ENCODE assay signal across 27 cellular contexts in the genomic region with DNA sequence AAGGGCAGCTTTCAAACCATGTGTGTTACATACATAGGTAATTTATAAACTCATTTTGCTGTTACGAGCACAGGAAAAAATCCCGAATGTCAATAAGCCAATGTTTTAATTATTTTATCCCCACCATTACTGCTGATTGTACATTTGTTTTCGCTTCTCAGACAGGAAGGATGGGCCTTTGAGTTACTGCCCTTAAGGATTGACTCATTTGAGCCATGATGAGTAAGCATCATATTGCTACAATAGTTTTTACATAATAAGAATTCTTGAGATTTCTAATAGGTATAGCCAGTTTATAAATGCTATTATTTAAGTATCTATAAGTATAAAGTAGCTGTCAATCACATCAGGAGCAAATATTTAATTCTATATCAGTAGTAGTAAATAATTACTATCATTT.
DNase-seq lines count a peak whose midpoint lies in the region; ATAC-seq, FAIRE-seq and TF ChIP-seq lines count a peak whose summit lies in the region.
"Had no signal": no experiment of that assay in that cellular context is flagged by ENCODE, and none has a peak within 500 bp of the region (broad histone marks: within the 10 kb centered on the region; RNA-seq: fewer than 3 reads in every experiment).

No MANE protein-coding gene starts in this region.

- peaks cover 20% of the 10 kb centered on the region for H3K27me3 Mint-ChIP-seq in MCF 10A (ENCODE audit: insufficient read depth, unreplicated experiment)
- H3K27me3 Mint-ChIP-seq: central memory CD8-positive, alpha-beta T cell had no signal

- POLR2A ChIA-PET in MCF 10A (lab: Yijun Ruan, JAX) = interaction anchor here (0.6 kb wide), 1 partner anchor 831 kb away, joined by 3 read pairs; no protein-coding TSS in a partner anchor

- H3K9me3 ChIP-seq in breast epithelium = no peaks in the 10 kb centered on the region
- H3K9me3 ChIP-seq in body of pancreas = no peaks in the 10 kb centered on the region
- H3K9me3 ChIP-seq: BE2C had no signal

- H3K36me3 Mint-ChIP-seq in MCF 10A (ENCODE audit: insufficient read depth, unreplicated experiment) = no peaks in the 10 kb centered on the region
- H3K36me3 Mint-ChIP-seq: mesothelial cell of epicardium; naive thymus-derived CD8-positive, alpha-beta T cell had no signal

- H3K4me1 ChIP-seq in breast epithelium (no peaks in the 10 kb centered on the region), body of pancreas (no peaks in the 10 kb centered on the region)
- H3K4me1 ChIP-seq: BE2C had no signal

- ATAC-seq in HG02885 (IDR thresholded peaks at IDR 0.05; ENCODE audit: poor library complexity, unreplicated experiment) (no peak), HG02571 (IDR thresholded peaks at IDR 0.05; ENCODE audit: unreplicated experiment) (no peak), body of pancreas (no peak)
- ATAC-seq: activated CD8-positive, alpha-beta T cell treated with anti-CD3 and anti-CD28 coated beads, Interleukin-2, amount 10 ng/mL, durations not matched to agents 7 days and 5 days; left colon; naive thymus-derived CD8-positive, alpha-beta T cell had no signal

- CTCF ChIA-PET in MCF 10A (lab: Yijun Ruan, JAX) = no interaction called here

- H3K36me3 ChIP-seq in breast epithelium = no peaks in the 10 kb centered on the region
- H3K36me3 ChIP-seq in body of pancreas (replicated peaks in 1 of 2; ENCODE audit: insufficient read depth in 1 of 2, low read depth in 2 of 2) = no peaks in the 10 kb centered on the region
- H3K36me3 ChIP-seq: BE2C had no signal

- BruUV-seq in MCF 10A (replicated peaks; lab: Mats Ljungman, UMichigan) = no TSS peak

- H3K27ac ChIP-seq in breast epithelium (no peak overlapping the region), body of pancreas (no peak overlapping the region)
- H3K27ac ChIP-seq: 22Rv1 had no signal

- TF ChIP-seq CTCF in MCF 10A (IDR thresholded peaks at IDR 0.05; ENCODE audit: unreplicated experiment) (no peak), breast epithelium (IDR thresholded peaks at IDR 0.05) (no peak), astrocyte of the spinal cord (IDR thresholded peaks at IDR 0.05; ENCODE audit: low read depth, low read length) (no peak), fibroblast of villous mesenchyme (IDR thresholded peaks at IDR 0.05; ENCODE audit: insufficient read depth, low read depth, low read length) (no peak), body of pancreas (IDR thresholded peaks at IDR 0.05) (no peak)

- intact Hi-C loops in MCF 10A (cut with micrococcal nuclease) (no loop called here), breast epithelium (cut with DNase I; ENCODE audit: low total_unique reads) (no loop called here), body of pancreas (cut with DNase I) (no loop called here)

- DNase-seq in MCF 10A (ENCODE audit: unreplicated experiment) (peak; percentile 39), breast epithelium (ENCODE audit: low spot score in 2 of 2) (no peak), astrocyte of the spinal cord (ENCODE audit: low read depth, low spot score) (peak; percentile 58), fibroblast of villous mesenchyme (ENCODE audit: low read depth) (peak; percentile 19), urothelium cell line (ENCODE audit: low spot score) (peak; percentile 6), body of pancreas (no peak)
- DNase-seq: activated CD4-positive, CD25-positive, alpha-beta regulatory T cell treated with anti-CD3 and anti-CD28 coated beads, Interleukin-2, amount 50 U/mL, for 72 hours; activated CD8-positive, alpha-beta T cell treated with anti-CD3 and anti-CD28 coated beads, Interleukin-2, amount 10 ng/mL, durations not matched to agents 7 days and 5 days; activated gamma-delta T cell; BE2C; DND-41; erythroblast; GOT3; Karpas-422; left colon; naive thymus-derived CD8-positive, alpha-beta T cell; NCI-H1930; NCI-H2227 treated with DMSO at 0.1 percent for 48 hours; NCI-H82; SIG-M5; stimulated activated CD4-positive, alpha-beta T cell treated with anti-CD3 and anti-CD28 coated beads, Interleukin-15, amount 100 ng/mL, for 24 hours; trophoblast cell had no signal

- H3K27me3 ChIP-seq in breast epithelium (no peaks in the 10 kb centered on the region), body of pancreas (no peaks in the 10 kb centered on the region)
- H3K27me3 ChIP-seq: BE2C had no signal

- H3K4me3 ChIP-seq in breast epithelium (no peak overlapping the region), astrocyte of the spinal cord (ENCODE audit: low read depth, low read length) (no peak overlapping the region), fibroblast of villous mesenchyme (ENCODE audit: low read depth, low read length) (no peak overlapping the region), body of pancreas (no peak overlapping the region)

- no peaks in the 10 kb centered on the region for H3K4me1 Mint-ChIP-seq in MCF 10A (ENCODE audit: insufficient read depth, unreplicated experiment)
- H3K4me1 Mint-ChIP-seq: central memory CD8-positive, alpha-beta T cell; mesothelial cell of epicardium; naive thymus-derived CD8-positive, alpha-beta T cell had no signal

- no peak overlapping the region for H3K27ac Mint-ChIP-seq in MCF 10A (ENCODE audit: low read depth, unreplicated experiment)
- H3K27ac Mint-ChIP-seq: activated CD8-positive, alpha-beta T cell treated with anti-CD3 and anti-CD28 coated beads, Interleukin-2, amount 10 ng/mL, durations not matched to agents 7 days and 5 days; mesothelial cell of epicardium; naive thymus-derived CD8-positive, alpha-beta T cell had no signal

- H3K4me3 Mint-ChIP-seq in MCF 10A (ENCODE audit: unreplicated experiment) = no peak overlapping the region
- H3K4me3 Mint-ChIP-seq: activated CD8-positive, alpha-beta T cell treated with anti-CD3 and anti-CD28 coated beads, Interleukin-2, amount 10 ng/mL, durations not matched to agents 7 days and 5 days; central memory CD8-positive, alpha-beta T cell; mesothelial cell of epicardium; naive thymus-derived CD8-positive, alpha-beta T cell had no signal

- in situ Hi-C loops in astrocyte of the spinal cord (cut with HindIII; ENCODE audit: low sequenced_read_pairs) = no loop called here

- H3K9me3 Mint-ChIP-seq in MCF 10A (ENCODE audit: unreplicated experiment) = peaks cover 17% of the 10 kb centered on the region

- WGBS in body of pancreas, 2 donors = 83 to 87% methylated on average over 3 of the region's 3 CpGs

- FAIRE-seq in urothelium cell line (lab: Jason Lieb, UNC) = no peak

- TF ChIP-seq POLR2A in breast epithelium (IDR thresholded peaks at IDR 0.05) (no peak), body of pancreas (IDR thresholded peaks at IDR 0.05) (no peak)

Comparison
In these comparisons a context has a peak if more than half of its experiments do, and no peak if none do; other contexts are left out.
1. DNase-seq: peak in MCF 10A (single experiment), astrocyte of the spinal cord (single experiment), fibroblast of villous mesenchyme (single experiment) and urothelium cell line (single experiment); none in breast epithelium (0 of 2) and body of pancreas (0 of 4).